In the genomic region with DNA sequence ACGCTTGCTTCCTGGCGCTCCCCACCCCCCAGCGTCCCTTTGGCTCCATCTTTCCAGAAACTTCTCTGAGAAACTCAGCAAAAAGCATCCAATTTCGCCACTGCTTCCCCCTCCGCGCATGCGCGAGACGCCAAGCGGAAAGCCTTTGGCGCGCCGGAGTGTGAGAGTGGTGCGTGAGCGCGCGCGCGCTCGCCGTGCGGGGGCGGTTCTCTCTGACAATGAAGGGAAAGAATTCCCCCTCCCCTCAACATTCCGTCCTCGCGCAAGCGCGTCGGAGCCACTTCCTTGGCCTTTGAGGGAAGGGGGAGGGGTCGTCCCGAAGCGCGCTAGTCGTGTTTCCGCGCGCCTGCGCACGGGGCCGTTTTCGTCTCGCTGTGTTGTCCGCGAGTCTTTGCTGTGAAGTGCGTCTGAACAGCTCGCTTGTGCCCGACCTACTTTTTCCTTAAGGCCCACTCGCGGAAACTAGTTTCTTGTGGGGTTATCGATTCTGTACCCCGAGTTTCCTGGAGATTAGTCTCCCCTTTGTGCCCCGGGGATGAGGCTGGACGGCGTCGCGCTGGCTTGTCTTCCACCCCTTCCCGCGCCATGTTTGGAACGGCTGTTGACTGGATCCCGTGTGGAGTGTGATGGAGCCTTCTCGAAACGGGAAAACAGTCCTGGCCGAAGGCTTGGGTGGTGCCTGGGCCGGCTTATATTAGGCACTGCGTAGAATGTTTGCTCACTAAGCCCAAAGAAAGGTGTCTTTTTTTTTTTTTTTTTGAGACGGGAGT, we compare ENCODE assay signal across 8 cellular contexts. TPM values are rescaled to one million over a fixed set of nuclear protein-coding genes. Genes with fewer than 3 reads are reported as not detected.
DNase-seq lines count a peak whose midpoint lies in the region; ATAC-seq, FAIRE-seq and TF ChIP-seq lines count a peak whose summit lies in the region.

No MANE protein-coding gene starts in this region.

- H3K36me3 ChIP-seq in astrocyte (ENCODE audit: insufficient read depth, low read length) = no peaks in the 10 kb centered on the region
- no peaks in the 10 kb centered on the region for H3K36me3 ChIP-seq in psoas muscle (ENCODE audit: insufficient read depth in 1 of 2, low read depth in 1 of 2)
- H3K36me3 ChIP-seq in urinary bladder (ENCODE audit: insufficient read depth) = no peaks in the 10 kb centered on the region

- no peaks in the 10 kb centered on the region for H3K27me3 Mint-ChIP-seq in astrocyte (ENCODE audit: low read depth, unreplicated experiment)

- H3K27ac Mint-ChIP-seq in astrocyte (ENCODE audit: unreplicated experiment) = peak overlapping the region; percentile 98

- WGBS in right cardiac atrium = 3% methylated on average over 66 of the region's 66 CpGs
- 2 to 3% (median 2%) methylated on average over 61 to 66 of the region's 66 CpGs for WGBS in psoas muscle, 3 donors
- 2% methylated on average over 66 of the region's 66 CpGs for WGBS in urinary bladder

- no peaks in the 10 kb centered on the region for H3K9me3 ChIP-seq in astrocyte (ENCODE audit: insufficient read depth, low read depth, low read length)
- no peaks in the 10 kb centered on the region for H3K9me3 ChIP-seq in right cardiac atrium (ENCODE audit: control insufficient read depth, low read length)
- no peaks in the 10 kb centered on the region for H3K9me3 ChIP-seq in psoas muscle

- H3K4me1 ChIP-seq in astrocyte (ENCODE audit: insufficient read depth, low read length) (no peaks in the 10 kb centered on the region), right cardiac atrium (ENCODE audit: control insufficient read depth, insufficient read depth, low read length) (peaks cover 2% of the 10 kb centered on the region), psoas muscle (peaks cover 11% of the 10 kb centered on the region), urinary bladder (ENCODE audit: insufficient read depth) (no peaks in the 10 kb centered on the region)

- H3K4me1 Mint-ChIP-seq in astrocyte (ENCODE audit: low read depth, unreplicated experiment) = peaks cover 10% of the 10 kb centered on the region

- peak overlapping the region; percentile 94 for H3K4me3 ChIP-seq in astrocyte (ENCODE audit: insufficient read depth, low read depth, low read length)
- H3K4me3 ChIP-seq in right cardiac atrium (ENCODE audit: low read length) = peak overlapping the region; percentile 77
- H3K4me3 ChIP-seq in psoas muscle = peak overlapping the region; percentile 92
- H3K4me3 ChIP-seq in urinary bladder (ENCODE audit: low read depth, low read length) = peak overlapping the region; percentile 69

- TF ChIP-seq CTCF in astrocyte (IDR thresholded peaks at IDR 0.05; ENCODE audit: insufficient read depth, low read depth, low read length) = no peak
- TF ChIP-seq CTCF in psoas muscle (IDR thresholded peaks at IDR 0.05) = no peak

- ATAC-seq in GM18498 (IDR thresholded peaks at IDR 0.05; ENCODE audit: unreplicated experiment) (peak; percentile 55), HG02943 (IDR thresholded peaks at IDR 0.05; ENCODE audit: low read depth, unreplicated experiment) (peak; percentile 38), right cardiac atrium (peak; percentile 91), psoas muscle (peak; percentile 83 to 88 (median 86))

- H3K36me3 Mint-ChIP-seq in astrocyte (ENCODE audit: low read depth, unreplicated experiment) = peaks cover 3% of the 10 kb centered on the region

- H3K27me3 ChIP-seq in astrocyte (ENCODE audit: insufficient read depth, low read length) (no peaks in the 10 kb centered on the region), right cardiac atrium (ENCODE audit: control insufficient read depth, insufficient read depth) (no peaks in the 10 kb centered on the region), psoas muscle (ENCODE audit: insufficient read depth in 3 of 3, low read length in 2 of 3) (no peaks in the 10 kb centered on the region)

- no peaks in the 10 kb centered on the region for H3K9me3 Mint-ChIP-seq in astrocyte (ENCODE audit: unreplicated experiment)

- H4K20me1 ChIP-seq in astrocyte (ENCODE audit: insufficient read depth, low read length) = no peaks in the 10 kb centered on the region

- H3K27ac ChIP-seq in astrocyte (ENCODE audit: low read depth, low read length) (peak overlapping the region; percentile 98), right cardiac atrium (ENCODE audit: low read length) (peak overlapping the region; percentile 97), psoas muscle (peak overlapping the region; percentile 100), urinary bladder (ENCODE audit: low read depth) (peak overlapping the region; percentile 99)

- H3K9ac ChIP-seq in astrocyte (ENCODE audit: low read length) = peak overlapping the region; percentile 97

- H3K4me3 Mint-ChIP-seq in astrocyte (ENCODE audit: unreplicated experiment) = peak overlapping the region; percentile 92

- intact Hi-C loops in right cardiac atrium (cut with DNase I) (loop anchor here in 1 of 4 donors (10.0 kb wide), 1 partner anchor 49 kb away; no protein-coding TSS in a partner anchor), psoas muscle (cut with DNase I) (loop anchor here in 1 of 2 donors (1.0 kb wide), 1 partner anchor 11 kb away; the partner anchor contains the start of gene SPEN)

- peaks cover 12% of the 10 kb centered on the region for H3K79me2 ChIP-seq in astrocyte (ENCODE audit: insufficient read depth, low read length)

- peak overlapping the region; percentile 97 for H2AFZ ChIP-seq in astrocyte (ENCODE audit: low read depth, low read length)

- peak overlapping the region; percentile 97 for H3K4me2 ChIP-seq in astrocyte (ENCODE audit: low read length)

- DNase-seq in NCI-H2029 (lab: John Stamatoyannopoulos, UW) (peak; percentile 98), T-helper 22 cell (ENCODE audit: low read depth) (peak; percentile 98), astrocyte (ENCODE audit: low read depth) (peak; percentile 95), right cardiac atrium (peak; percentile 100), psoas muscle (peak; percentile 100)

- FAIRE-seq in astrocyte (lab: Jason Lieb, UNC) = no peak

RNA-seq across cellular contexts. Expression of gene SPEN, which starts 11.6 kb away (rescaled TPM):
- total RNA-seq in astrocyte (33.2 and 35.0 TPM in 2 replicates), right cardiac atrium (10 to 100 TPM; 25.9 to 34.2 (median 31.9) TPM), psoas muscle (10 to 100 TPM; 38.3 to 46.5 (median 44.7) TPM), urinary bladder (47.6 TPM)
- polyA plus RNA-seq in right cardiac atrium (15.2 TPM), psoas muscle (10 to 100 TPM; 10.2 to 35.2 (median 13.0) TPM), urinary bladder (31.8 TPM)

RNA-seq across cellular contexts. Expression of gene UQCRHL, which starts 28.5 kb away (rescaled TPM):
- total RNA-seq in astrocyte = 1.3 and 1.7 TPM in 2 replicates
- total RNA-seq in right cardiac atrium = 1 to 10 TPM; 3.3 to 4.0 (median 3.5) TPM
- 11.7 TPM for polyA plus RNA-seq in right cardiac atrium
- total RNA-seq in psoas muscle = 1 to 10 TPM in 3 of 4 donors, under 1 TPM in 1; 0.97 to 2.8 (median 2.2) TPM
- 1 to 10 TPM; 2.9 to 7.1 (median 4.8) TPM for polyA plus RNA-seq in psoas muscle
- total RNA-seq in urinary bladder = 2.9 TPM
- polyA plus RNA-seq in urinary bladder = 3.5 TPM

Comparison
In these comparisons a context has a peak if more than half of its experiments do, and no peak if none do; other contexts are left out.
1. Peak in every context shown above with its lines: DNase-seq, ATAC-seq, H3K4me3 ChIP-seq and H3K27ac ChIP-seq.
2. ATAC-seq: peak in every context shown above with its lines; median percentile 91 in right cardiac atrium; 86 in psoas muscle; 55 in GM18498; 38 in HG02943.